In genomic region chr9:123336455-123336854, GRCh38 we compare ENCODE assay signal across 1 cellular context.
TF ChIP-seq lines count a peak whose summit lies in the region.

No MANE protein-coding gene starts in this region.

TF ChIP-seq in GM12878, 131 proteins besides CTCF, POLR2A, EP300 and RAD21:
- TF ChIP-seq CHD2 (IDR thresholded peaks at IDR 0.05; ENCODE audit: borderline replicate concordance, low read depth, low read length) = no peak
- no peak for TF ChIP-seq SPI1 (IDR thresholded peaks at IDR 0.05; ENCODE audit: borderline replicate concordance, insufficient read depth, low read depth, low read length)
- TF ChIP-seq, protein P1, sequence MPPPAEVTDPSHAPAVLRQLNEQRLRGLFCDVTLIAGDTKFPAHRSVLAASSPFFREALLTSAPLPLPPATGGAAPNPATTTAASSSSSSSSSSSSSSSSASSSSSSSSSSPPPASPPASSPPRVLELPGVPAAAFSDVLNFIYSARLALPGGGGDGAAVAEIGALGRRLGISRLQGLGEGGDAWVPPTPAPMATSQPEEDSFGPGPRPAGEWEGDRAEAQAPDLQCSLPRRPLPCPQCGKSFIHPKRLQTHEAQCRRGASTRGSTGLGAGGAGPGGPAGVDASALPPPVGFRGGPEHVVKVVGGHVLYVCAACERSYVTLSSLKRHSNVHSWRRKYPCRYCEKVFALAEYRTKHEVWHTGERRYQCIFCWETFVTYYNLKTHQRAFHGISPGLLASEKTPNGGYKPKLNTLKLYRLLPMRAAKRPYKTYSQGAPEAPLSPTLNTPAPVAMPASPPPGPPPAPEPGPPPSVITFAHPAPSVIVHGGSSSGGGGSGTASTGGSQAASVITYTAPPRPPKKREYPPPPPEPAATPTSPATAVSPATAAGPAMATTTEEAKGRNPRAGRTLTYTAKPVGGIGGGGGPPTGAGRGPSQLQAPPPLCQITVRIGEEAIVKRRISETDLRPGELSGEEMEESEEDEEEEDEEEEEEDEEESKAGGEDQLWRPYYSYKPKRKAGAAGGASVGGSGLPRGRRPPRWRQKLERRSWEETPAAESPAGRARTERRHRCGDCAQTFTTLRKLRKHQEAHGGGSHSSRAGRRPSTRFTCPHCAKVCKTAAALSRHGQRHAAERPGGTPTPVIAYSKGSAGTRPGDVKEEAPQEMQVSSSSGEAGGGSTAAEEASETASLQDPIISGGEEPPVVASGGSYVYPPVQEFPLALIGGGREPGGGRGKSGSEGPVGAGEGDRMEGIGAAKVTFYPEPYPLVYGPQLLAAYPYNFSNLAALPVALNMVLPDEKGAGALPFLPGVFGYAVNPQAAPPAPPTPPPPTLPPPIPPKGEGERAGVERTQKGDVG (CRISPR knock-in tag; IDR thresholded peaks at IDR 0.05) = no peak
- TF ChIP-seq PRDM15 (CRISPR knock-in tag; IDR thresholded peaks at IDR 0.05) = no peak
- no peak for TF ChIP-seq POU2F2 (IDR thresholded peaks at IDR 0.05; ENCODE audit: borderline replicate concordance, low read depth, low read length)
